Comparison of ENCODE assay signal across 29 cellular contexts in genomic region chr3:17288839-17289399, GRCh38.
"Had no signal": no experiment of that assay in that cellular context is flagged by ENCODE, and none has a peak within 500 bp of the region (broad histone marks: within the 10 kb centered on the region; RNA-seq: fewer than 3 reads in every experiment).

No MANE protein-coding gene starts in this region.

- H3K9me3 Mint-ChIP-seq: effector memory CD8-positive, alpha-beta T cell; mesothelial cell of epicardium; naive B cell; nephron progenitor cell; stimulated activated memory B cell treated with anti-CD40 and anti-IgM and Interleukin-4, amounts not matched to agents 10 μg/mL and 1 μg/mL and 100 μg/mL, for 72 hours; stimulated activated naive CD8-positive, alpha-beta T cell treated with anti-CD3 and anti-CD28 coated beads, Interleukin-15, Interleukin-2, amounts not matched to agents 100 ng/mL and 50 ng/mL, for 24 hours had no signal

- ATAC-seq: effector memory CD8-positive, alpha-beta T cell; mucosa of descending colon; psoas muscle; right cardiac atrium; stimulated activated memory B cell treated with anti-CD40 and anti-IgM and Interleukin-4, amounts not matched to agents 10 μg/mL and 1 μg/mL and 100 μg/mL, for 72 hours had no signal

- H3K4me1 ChIP-seq: sigmoid colon, tibial nerve, upper lobe of left lung had no signal

- H3K27ac ChIP-seq: coronary artery, esophagus squamous epithelium, heart right ventricle, ovary, psoas muscle, sigmoid colon, thoracic aorta, tibial nerve, upper lobe of left lung had no signal

- H3K9me3 ChIP-seq: esophagus squamous epithelium, heart right ventricle, mucosa of descending colon, ovary, psoas muscle, sigmoid colon, thoracic aorta, tibial nerve, upper lobe of left lung had no signal

- H3K36me3 ChIP-seq: ovary, thoracic aorta had no signal

- FAIRE-seq: endometrium, islet of Langerhans, urothelium cell line had no signal

- H3K4me3 Mint-ChIP-seq: effector memory CD8-positive, alpha-beta T cell; mesothelial cell of epicardium; nephron progenitor cell; stimulated activated memory B cell treated with anti-CD40 and anti-IgM and Interleukin-4, amounts not matched to agents 10 μg/mL and 1 μg/mL and 100 μg/mL, for 72 hours; stimulated activated naive CD8-positive, alpha-beta T cell treated with anti-CD3 and anti-CD28 coated beads, Interleukin-15, Interleukin-2, amounts not matched to agents 100 ng/mL and 50 ng/mL, for 24 hours had no signal

- H3K27me3 Mint-ChIP-seq: effector memory CD8-positive, alpha-beta T cell; naive B cell; stimulated activated memory B cell treated with anti-CD40 and anti-IgM and Interleukin-4, amounts not matched to agents 10 μg/mL and 1 μg/mL and 100 μg/mL, for 72 hours; stimulated activated naive CD8-positive, alpha-beta T cell treated with anti-CD3 and anti-CD28 coated beads, Interleukin-15, Interleukin-2, amounts not matched to agents 100 ng/mL and 50 ng/mL, for 24 hours had no signal

- DNase-seq: dermis blood vessel endothelial cell; effector memory CD8-positive, alpha-beta T cell; erythroblast; esophagus squamous epithelium; foreskin melanocyte; glutamatergic neuron; heart right ventricle; hippocampal formation; kidney glomerular epithelial cell; mesenchymal stem cell; mucosa of descending colon; naive B cell; nephron progenitor cell; occipital lobe; ovary; psoas muscle; sigmoid colon; stimulated activated CD4-positive, alpha-beta T cell treated with anti-CD3 and anti-CD28 coated beads, Interleukin-4, amount 100 ng/mL, for 4 hours had no signal

- H3K4me1 Mint-ChIP-seq: nephron progenitor cell; stimulated activated memory B cell treated with anti-CD40 and anti-IgM and Interleukin-4, amounts not matched to agents 10 μg/mL and 1 μg/mL and 100 μg/mL, for 72 hours had no signal

- H3K27ac Mint-ChIP-seq: effector memory CD8-positive, alpha-beta T cell; mesothelial cell of epicardium; nephron progenitor cell; stimulated activated memory B cell treated with anti-CD40 and anti-IgM and Interleukin-4, amounts not matched to agents 10 μg/mL and 1 μg/mL and 100 μg/mL, for 72 hours; stimulated activated naive CD8-positive, alpha-beta T cell treated with anti-CD3 and anti-CD28 coated beads, Interleukin-15, Interleukin-2, amounts not matched to agents 100 ng/mL and 50 ng/mL, for 24 hours had no signal

- H3K4me3 ChIP-seq: coronary artery, esophagus squamous epithelium, heart right ventricle, mucosa of descending colon, ovary, psoas muscle, sigmoid colon, thoracic aorta, tibial nerve, upper lobe of left lung had no signal
